In the genomic region with DNA sequence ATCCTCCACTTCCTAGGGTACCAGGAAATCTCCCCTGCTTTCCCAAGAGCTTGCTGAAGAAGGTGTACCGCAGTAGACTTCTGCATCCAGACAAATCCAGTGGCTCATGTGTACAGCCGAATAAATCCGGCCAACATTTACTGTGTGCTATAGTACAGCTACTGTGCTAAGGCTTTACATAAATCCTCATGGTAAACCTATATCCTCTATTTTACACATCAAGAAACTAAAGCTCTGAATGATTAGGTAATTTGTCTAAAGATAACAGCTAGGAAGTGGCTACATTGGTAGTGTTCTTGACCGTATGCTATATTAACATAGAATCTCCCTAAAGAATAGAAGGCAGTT, we compare ENCODE assay signal across 8 cellular contexts. TPM values are rescaled to one million over a fixed set of nuclear protein-coding genes. Genes with fewer than 3 reads are reported as not detected.
DNase-seq lines count a peak whose midpoint lies in the region; ATAC-seq, FAIRE-seq and TF ChIP-seq lines count a peak whose summit lies in the region.

No MANE protein-coding gene starts in this region.

- no peak for DNase-seq in CD4-positive, alpha-beta memory T cell
- no peak for DNase-seq in activated CD4-positive, alpha-beta memory T cell treated with anti-CD3 and anti-CD28 coated beads, Interleukin-2, amount 10 ng/mL, durations not matched to agents 7 days and 5 days
- DNase-seq in kidney (no peak), tibial nerve (ENCODE audit: low spot score in 2 of 2) (no peak), NCI-H524 treated with DMSO at 0.1 percent for 48 hours (lab: John Stamatoyannopoulos, UW) (no peak)

- H3K27me3 ChIP-seq in CD4-positive, alpha-beta memory T cell (ENCODE audit: insufficient read depth, low read length), result no peaks in the 10 kb centered on the region
- no peaks in the 10 kb centered on the region for H3K27me3 ChIP-seq in tibial nerve

- POLR2A ChIA-PET in CD4-positive, alpha-beta memory T cell (lab: Charles Lee; ENCODE audit: partially characterized antibody), result interaction anchor here (0.6 to 2.0 kb wide), 6 partner anchors 9 to 868 kb away, joined by 3 to 12 read pairs (median 8); partner anchors contain the start of genes AGGF1, AP3B1 and SCAMP1
- POLR2A ChIA-PET in activated CD4-positive, alpha-beta memory T cell treated with anti-CD3 and anti-CD28 coated beads, Interleukin-2, amount 10 ng/mL, durations not matched to agents 7 days and 5 days (lab: Charles Lee), result interaction anchor here (1.1 to 2.5 kb wide), 8 partner anchors 9 to 802 kb away, joined by 3 to 14 read pairs (median 6); partner anchors contain the start of genes AGGF1 and AP3B1

- no peaks in the 10 kb centered on the region for H3K9me3 ChIP-seq in CD4-positive, alpha-beta memory T cell (ENCODE audit: control insufficient read depth in 1 of 2, low read length in 2 of 2)
- H3K9me3 ChIP-seq in kidney (ENCODE audit: control insufficient read depth in 1 of 2, low read length in 2 of 2) (no peaks in the 10 kb centered on the region), tibial nerve (no peaks in the 10 kb centered on the region)

- FAIRE-seq in kidney (lab: Jason Lieb, UNC), result no peak

- ATAC-seq in HG02610 (IDR thresholded peaks at IDR 0.05; ENCODE audit: unreplicated experiment) (peak; percentile 1), GM18868 (IDR thresholded peaks at IDR 0.05; ENCODE audit: unreplicated experiment) (no peak), HG02973 (IDR thresholded peaks at IDR 0.05; ENCODE audit: unreplicated experiment) (no peak)

- H3K36me3 Mint-ChIP-seq in CD4-positive, alpha-beta memory T cell, result peaks cover 0 to 3% of the 10 kb centered on the region in 2 donors
- peaks cover 10% of the 10 kb centered on the region for H3K36me3 Mint-ChIP-seq in activated CD4-positive, alpha-beta memory T cell treated with anti-CD3 and anti-CD28 coated beads, Interleukin-2, amount 10 ng/mL, durations not matched to agents 7 days and 5 days (ENCODE audit: low read depth)

- peak overlapping the region in 1 of 2 donors; percentile 91 for H3K4me3 ChIP-seq in CD4-positive, alpha-beta memory T cell (ENCODE audit: low read length in 2 of 2)
- H3K4me3 ChIP-seq in kidney (ENCODE audit: low read length in 2 of 2), result peak overlapping the region; percentile 73 to 93
- peak overlapping the region; percentile 21 to 88 (median 68) for H3K4me3 ChIP-seq in tibial nerve

- H3K36me3 ChIP-seq in CD4-positive, alpha-beta memory T cell (ENCODE audit: insufficient read depth, low read length), result no peaks in the 10 kb centered on the region
- no peaks in the 10 kb centered on the region for H3K36me3 ChIP-seq in kidney (ENCODE audit: control insufficient read depth in 1 of 2, insufficient read depth in 2 of 2, low read length in 2 of 2)
- peaks cover 0 to 6% (median 0%) of the 10 kb centered on the region in 3 donors for H3K36me3 ChIP-seq in tibial nerve

- CTCF ChIA-PET in CD4-positive, alpha-beta memory T cell (lab: Charles Lee; ENCODE audit: partially characterized antibody), result interaction anchor here (0.6 to 2.9 kb wide), 32 partner anchors 9 to 1855 kb away, joined by 3 to 46 read pairs (median 4); partner anchors contain the start of gene AGGF1
- CTCF ChIA-PET in activated CD4-positive, alpha-beta memory T cell treated with anti-CD3 and anti-CD28 coated beads, Interleukin-2, amount 10 ng/mL, durations not matched to agents 7 days and 5 days (lab: Charles Lee), result interaction anchor here (0.7 to 3.5 kb wide), 27 partner anchors 8 to 868 kb away, joined by 3 to 56 read pairs (median 4); partner anchors contain the start of genes AGGF1 and SCAMP1

- H3K9me3 Mint-ChIP-seq in CD4-positive, alpha-beta memory T cell, result no peaks in the 10 kb centered on the region
- no peaks in the 10 kb centered on the region for H3K9me3 Mint-ChIP-seq in activated CD4-positive, alpha-beta memory T cell treated with anti-CD3 and anti-CD28 coated beads, Interleukin-2, amount 10 ng/mL, durations not matched to agents 7 days and 5 days

- peak overlapping the region; percentile 47 to 94 (median 91) for H3K27ac Mint-ChIP-seq in CD4-positive, alpha-beta memory T cell
- H3K27ac Mint-ChIP-seq in activated CD4-positive, alpha-beta memory T cell treated with anti-CD3 and anti-CD28 coated beads, Interleukin-2, amount 10 ng/mL, durations not matched to agents 7 days and 5 days, result peak overlapping the region; percentile 53

- TF ChIP-seq POLR2A in tibial nerve (IDR thresholded peaks at IDR 0.05), result no peak

- TF ChIP-seq EP300 in tibial nerve (IDR thresholded peaks at IDR 0.05), result no peak

- TF ChIP-seq CTCF in kidney (IDR thresholded peaks at IDR 0.05; ENCODE audit: borderline replicate concordance, extremely low read depth, insufficient read depth) (no peak), tibial nerve (IDR thresholded peaks at IDR 0.05) (no peak)

- peak overlapping the region; percentile 33 to 76 for H3K9ac ChIP-seq in kidney (ENCODE audit: low read length in 2 of 2)

- H3K27me3 Mint-ChIP-seq in CD4-positive, alpha-beta memory T cell, result peaks cover 10 to 14% of the 10 kb centered on the region in 2 donors
- H3K27me3 Mint-ChIP-seq in activated CD4-positive, alpha-beta memory T cell treated with anti-CD3 and anti-CD28 coated beads, Interleukin-2, amount 10 ng/mL, durations not matched to agents 7 days and 5 days, result peaks cover 14% of the 10 kb centered on the region

- intact Hi-C loops in CD4-positive, alpha-beta memory T cell (cut with micrococcal nuclease), result loop anchor here (1.0 to 5.0 kb wide), 6 partner anchors 285 to 870 kb away; partner anchors contain the start of genes AGGF1, AP3B1, SCAMP1 and TBCA
- intact Hi-C loops in kidney (cut with DNase I), result no loop called here

- H3K4me3 Mint-ChIP-seq in CD4-positive, alpha-beta memory T cell, result peak overlapping the region; percentile 85 to 93 (median 91)
- H3K4me3 Mint-ChIP-seq in activated CD4-positive, alpha-beta memory T cell treated with anti-CD3 and anti-CD28 coated beads, Interleukin-2, amount 10 ng/mL, durations not matched to agents 7 days and 5 days, result peak overlapping the region; percentile 87

- H3K4me1 ChIP-seq in CD4-positive, alpha-beta memory T cell (ENCODE audit: insufficient read depth, low read length), result peaks cover 7% of the 10 kb centered on the region
- H3K4me1 ChIP-seq in kidney (ENCODE audit: control insufficient read depth in 1 of 2, insufficient read depth in 1 of 2, low read depth in 1 of 2, low read length in 2 of 2) (no peaks in the 10 kb centered on the region), tibial nerve (peaks cover 0 to 27% (median 0%) of the 10 kb centered on the region in 4 donors)

- no peak overlapping the region for H3K27ac ChIP-seq in CD4-positive, alpha-beta memory T cell (ENCODE audit: low read depth, low read length)
- H3K27ac ChIP-seq in kidney (ENCODE audit: low read depth in 2 of 2, low read length in 2 of 2) (peak overlapping the region in 1 of 2 donors; percentile 96), tibial nerve (peak overlapping the region; percentile 85 to 98 (median 96))

- H3K4me1 Mint-ChIP-seq in CD4-positive, alpha-beta memory T cell, result peaks cover 9 to 14% (median 10%) of the 10 kb centered on the region in 4 donors
- H3K4me1 Mint-ChIP-seq in activated CD4-positive, alpha-beta memory T cell treated with anti-CD3 and anti-CD28 coated beads, Interleukin-2, amount 10 ng/mL, durations not matched to agents 7 days and 5 days, result peaks cover 36% of the 10 kb centered on the region

- WGBS in tibial nerve, 2 donors, result 32 to 36% methylated on average over 4 of the region's 4 CpGs

RNA-seq across cellular contexts. Expression of gene WDR41, which starts 0.5 kb away (rescaled TPM):
- 10 to 100 TPM; 11.0 to 14.0 TPM for total RNA-seq in CD4-positive, alpha-beta memory T cell
- polyA plus RNA-seq in CD4-positive, alpha-beta memory T cell, result 10 to 100 TPM in 1 of 2 donors, 1 to 10 TPM in 1; 5.3 to 10.2 TPM
- 10 to 100 TPM; 25.4 TPM for total RNA-seq in activated CD4-positive, alpha-beta memory T cell treated with anti-CD3 and anti-CD28 coated beads, Interleukin-2, amount 10 ng/mL, durations not matched to agents 7 days and 5 days
- total RNA-seq in kidney (45.2 TPM), tibial nerve (10 to 100 TPM; 39.3 to 59.2 (median 49.2) TPM)
- polyA plus RNA-seq in kidney (ENCODE audit: insufficient read depth, low read depth, low replicate concordance), result 16.0 TPM
